18 cellular contexts compared by ENCODE assay signal in the genomic region with DNA sequence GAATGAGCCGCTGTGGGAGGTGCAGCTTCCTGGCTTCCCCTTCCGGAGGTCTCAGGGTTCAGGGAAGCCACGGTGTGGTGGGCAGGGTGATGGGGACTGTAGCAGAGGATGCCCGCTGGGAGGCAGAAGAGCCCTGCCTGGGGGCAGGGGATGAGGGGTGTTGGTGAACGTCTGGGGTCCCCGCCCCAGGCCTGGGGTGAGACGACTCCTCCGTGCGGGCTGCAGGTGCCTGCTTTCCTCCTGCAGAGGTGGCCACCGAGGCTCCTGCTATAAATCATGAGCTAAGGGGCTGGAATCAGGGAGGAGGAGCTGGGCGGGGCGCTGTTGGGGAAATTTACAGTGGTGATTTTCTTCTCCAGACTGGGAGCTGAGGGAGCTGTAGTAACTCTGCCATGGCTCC.
DNase-seq lines count a peak whose midpoint lies in the region; ATAC-seq and TF ChIP-seq lines count a peak whose summit lies in the region.
"Had no signal": no experiment of that assay in that cellular context is flagged by ENCODE, and none has a peak within 500 bp of the region (broad histone marks: within the 10 kb centered on the region; RNA-seq: fewer than 3 reads in every experiment).

No MANE protein-coding gene starts in this region.

- H2BK5ac ChIP-seq in H9 (ENCODE audit: insufficient read length, low read length), result no peak overlapping the region

- no peak overlapping the region for H2AK5ac ChIP-seq in H9 (ENCODE audit: insufficient read length, low read length)

- H3K79me2 ChIP-seq in H9 (ENCODE audit: insufficient read depth, low read length), result no peaks in the 10 kb centered on the region

- peak; percentile 39 for DNase-seq in BE2C
- DNase-seq in H9, result peak; percentile 66
- DNase-seq in SW480 (ENCODE audit: low spot score), result peak; percentile 39
- peak; percentile 50 for DNase-seq in iPS-NIHi11 (ENCODE audit: low spot score)
- DNase-seq in middle frontal gyrus (ENCODE audit: extremely low spot score, low spot score), result no peak
- no peak for DNase-seq in NCI-H446 treated with DMSO at 0.1 percent for 48 hours (lab: John Stamatoyannopoulos, UW)
- no peak for DNase-seq in retina
- DNase-seq: activated CD4-positive, alpha-beta T cell treated with anti-CD3 and anti-CD28 coated beads for 1 hour; activated naive CD4-positive, alpha-beta T cell treated with anti-CD3 and anti-CD28 coated beads for 36 hours; AML-193; GDM1; KG1; NCI-H446; ovary; SHP77; tibial artery had no signal

- peaks cover 1% of the 10 kb centered on the region for H3K27me3 Mint-ChIP-seq in H9 (ENCODE audit: low read depth)

- no peak overlapping the region for H3K23ac ChIP-seq in H9 (ENCODE audit: insufficient read length, low read depth, low read length)

- H3K79me1 ChIP-seq in H9 (ENCODE audit: insufficient read depth, low read depth, low read length, poor library complexity, severe bottlenecking), result no peaks in the 10 kb centered on the region

- no peaks in the 10 kb centered on the region for H3K23me2 ChIP-seq in H9 (ENCODE audit: insufficient read length, low read depth, low read length, poor library complexity, severe bottlenecking)

- peaks cover 41 to 50% of the 10 kb centered on the region in 2 experiments for H3K4me1 Mint-ChIP-seq in H9

- H3K27ac ChIP-seq in H9 (ENCODE audit: insufficient read length, low read depth, low read length), result no peak overlapping the region
- H3K27ac ChIP-seq: ovary, tibial artery had no signal

- H2BK15ac ChIP-seq in H9 (ENCODE audit: low read depth, low read length), result no peak overlapping the region

- H4K91ac ChIP-seq in H9 (ENCODE audit: insufficient read length, low read depth, low read length), result no peak overlapping the region

- no peak overlapping the region for H3K18ac ChIP-seq in H9 (ENCODE audit: insufficient read length, low read depth, low read length)

- ATAC-seq in HG03280 (IDR thresholded peaks at IDR 0.05; ENCODE audit: unreplicated experiment), result no peak

- no peak overlapping the region; the same call in 1 of the 2 replicates for H3K4me3 ChIP-seq in BE2C (ENCODE audit: low read depth, low read length)
- H3K4me3 ChIP-seq: ovary, tibial artery had no signal

- H4K20me1 ChIP-seq in H9 (ENCODE audit: control insufficient read depth, insufficient read depth, insufficient read length), result no peaks in the 10 kb centered on the region

- no peak overlapping the region for H2BK20ac ChIP-seq in H9 (ENCODE audit: low read depth, low read length, poor library complexity, severe bottlenecking)

- peaks cover 16% of the 10 kb centered on the region for H3K4me1 ChIP-seq in BE2C
- no peaks in the 10 kb centered on the region; the same call in 1 of the 2 replicates for H3K4me1 ChIP-seq in H9 (ENCODE audit: insufficient read depth, low read length)
- H3K4me1 ChIP-seq: tibial artery had no signal

- H4K8ac ChIP-seq in H9 (replicated peaks; ENCODE audit: insufficient read length, low read depth, low read length), result no peak overlapping the region

- H3K36me3 ChIP-seq in BE2C, result no peaks in the 10 kb centered on the region
- H3K36me3 ChIP-seq: ovary, tibial artery had no signal

- TF ChIP-seq CTCF in BE2C (IDR thresholded peaks at IDR 0.05; ENCODE audit: low read depth, low read length) (peak; percentile 35), H9 (conservative IDR thresholded peaks at IDR 0.05) (peak; percentile 53)

- H4K5ac ChIP-seq in H9 (ENCODE audit: insufficient read length, low read depth, low read length), result no peak overlapping the region

- H3K4ac ChIP-seq in H9 (ENCODE audit: low read depth, low read length), result no peak overlapping the region

- H3K4me3 Mint-ChIP-seq in H9, result no peak overlapping the region
- H3K4me3 Mint-ChIP-seq: activated naive CD4-positive, alpha-beta T cell treated with anti-CD3 and anti-CD28 coated beads for 36 hours; T-helper 2 cell treated with Interferon-gamma antibody and Interleukin-4, amounts not matched to agents 5 μg/mL and 100 μg/mL, for 36 hours had no signal

- H3K27me3 ChIP-seq in BE2C (no peaks in the 10 kb centered on the region), H9 (ENCODE audit: insufficient read depth, low read length) (no peaks in the 10 kb centered on the region)
- H3K27me3 ChIP-seq: ovary had no signal

- no peak overlapping the region for H3T11ph ChIP-seq in H9 (ENCODE audit: low read length)

- H3K27ac Mint-ChIP-seq in H9, result no peak overlapping the region; a peak in 1 of 7 replicates
- H3K27ac Mint-ChIP-seq: activated naive CD4-positive, alpha-beta T cell treated with anti-CD3 and anti-CD28 coated beads for 36 hours; T-helper 2 cell treated with Interferon-gamma antibody and Interleukin-4, amounts not matched to agents 5 μg/mL and 100 μg/mL, for 36 hours had no signal

- H3K9me3 ChIP-seq in BE2C, result no peaks in the 10 kb centered on the region
- H3K9me3 ChIP-seq in H9 (ENCODE audit: control insufficient read depth, low read depth, low read length), result no peaks in the 10 kb centered on the region
- H3K9me3 ChIP-seq: ovary, tibial artery had no signal

- H3K56ac ChIP-seq in H9 (ENCODE audit: insufficient read length, low read depth, low read length), result no peak overlapping the region

- no peak overlapping the region; the same call in 1 of the 2 replicates for H3K14ac ChIP-seq in H9 (ENCODE audit: insufficient read depth, low read length)

- H2BK12ac ChIP-seq in H9 (ENCODE audit: insufficient read length, low read depth, low read length), result no peak overlapping the region

- WGBS in H9 (ENCODE audit: extremely low coverage, insufficient read length, low lambda C conversion rate), result no CpG with 5 or more reads among the region's 12 CpGs

- H3K9me3 Mint-ChIP-seq in H9, result no peaks in the 10 kb centered on the region
- H3K9me3 Mint-ChIP-seq: activated naive CD4-positive, alpha-beta T cell treated with anti-CD3 and anti-CD28 coated beads for 36 hours; T-helper 2 cell treated with Interferon-gamma antibody and Interleukin-4, amounts not matched to agents 5 μg/mL and 100 μg/mL, for 36 hours had no signal

- no peak overlapping the region for H3K9ac ChIP-seq in H9 (ENCODE audit: extremely low read depth, insufficient read length, low read length)

- H3K36me3 Mint-ChIP-seq in H9 (ENCODE audit: insufficient read depth in 1 of 3, low read depth in 3 of 3), result no peaks in the 10 kb centered on the region

- no peak overlapping the region for H2BK120ac ChIP-seq in H9 (ENCODE audit: low read depth, low read length, poor library complexity, severe bottlenecking)

- no peak overlapping the region for H2AFZ ChIP-seq in H9 (ENCODE audit: low read length)

- no peak overlapping the region for H3K4me2 ChIP-seq in H9 (ENCODE audit: insufficient read depth, insufficient read length, low read length)

Comparison
In these comparisons a context has a peak if more than half of its experiments do, and no peak if none do; other contexts are left out.
1. DNase-seq: peak in BE2C (single experiment), H9 (single experiment), SW480 (single experiment) and iPS-NIHi11 (single experiment); none in middle frontal gyrus (single experiment), NCI-H446 treated with DMSO at 0.1 percent for 48 hours (single experiment) and retina (single experiment).